1 cellular context compared by ENCODE assay signal in genomic region chr1:28860332-28861073, GRCh38.
TF ChIP-seq lines count a peak whose summit lies in the region.

No MANE protein-coding gene starts in this region.

TF ChIP-seq in HEK293, 187 proteins besides CTCF, POLR2A, EP300 and RAD21 (continued from another document and continues in another):
- TF ChIP-seq INSM2 (tag by site-specific recombination; IDR thresholded peaks at IDR 0.05) (peak; percentile 79; the same call in 1 of the 2 replicates), ZNF433 (tag by site-specific recombination; IDR thresholded peaks at IDR 0.05; ENCODE audit: low read depth) (no peak), ZBTB49 (tag by site-specific recombination; IDR thresholded peaks at IDR 0.05; ENCODE audit: low read depth) (no peak), GLI4 (tag by site-specific recombination; IDR thresholded peaks at IDR 0.05) (no peak), ZNF398 (tag by site-specific recombination; IDR thresholded peaks at IDR 0.05) (no peak), ZNF335 (tag by site-specific recombination; conservative IDR thresholded peaks at IDR 0.05) (0 out of 2 replicates have a peak, but pooled peaks have one; percentile 2), ZNF610 (tag by site-specific recombination; IDR thresholded peaks at IDR 0.05; ENCODE audit: borderline replicate concordance) (no peak), MZF1 (tag by site-specific recombination; IDR thresholded peaks at IDR 0.05; ENCODE audit: borderline replicate concordance) (peak; percentile 83), HIC1 (tag by site-specific recombination; IDR thresholded peaks at IDR 0.05) (peak; percentile 82), ZNF530 (tag by site-specific recombination; IDR thresholded peaks at IDR 0.05; ENCODE audit: low read depth) (no peak), ZNF138 (tag by site-specific recombination; IDR thresholded peaks at IDR 0.05; ENCODE audit: borderline replicate concordance) (no peak), REPIN1 (tag by site-specific recombination; IDR thresholded peaks at IDR 0.05; ENCODE audit: low read depth) (no peak), SETDB1 (IDR thresholded peaks at IDR 0.05; ENCODE audit: insufficient read length, low read length) (peak; percentile 43), ZNF76 (tag by site-specific recombination; IDR thresholded peaks at IDR 0.05; ENCODE audit: borderline replicate concordance, low read depth) (peak; percentile 47; the same call in 1 of the 2 replicates), ZNF585B (tag by site-specific recombination; IDR thresholded peaks at IDR 0.05) (peak; percentile 61), ZFP41 (tag by site-specific recombination; IDR thresholded peaks at IDR 0.05; ENCODE audit: borderline replicate concordance) (no peak), ZNF518A (tag by site-specific recombination; conservative IDR thresholded peaks at IDR 0.05; ENCODE audit: low read depth) (no peak), ZNF660 (tag by site-specific recombination; IDR thresholded peaks at IDR 0.05) (no peak), ZNF350 (tag by site-specific recombination; IDR thresholded peaks at IDR 0.05) (no peak), ZNF121 (tag by site-specific recombination; IDR thresholded peaks at IDR 0.05) (no peak; the same call in 1 of the 2 replicates), PRDM10 (tag by site-specific recombination; IDR thresholded peaks at IDR 0.05) (peak; percentile 30; the same call in 1 of the 2 replicates), ZNF112 (tag by site-specific recombination; IDR thresholded peaks at IDR 0.05) (no peak), ZNF658 (tag by site-specific recombination; IDR thresholded peaks at IDR 0.05) (no peak), ZNF677 (tag by site-specific recombination; IDR thresholded peaks at IDR 0.05) (no peak), ZNF248 (tag by site-specific recombination; IDR thresholded peaks at IDR 0.05) (no peak), ZFP37 (tag by site-specific recombination; IDR thresholded peaks at IDR 0.05) (peak; percentile 32; the same call in 1 of the 2 replicates), ZNF26 (tag by site-specific recombination; IDR thresholded peaks at IDR 0.05) (no peak), MEIS1 (CRISPR knock-in tag; IDR thresholded peaks at IDR 0.05; ENCODE audit: borderline replicate concordance) (no peak), ZBTB17 (tag by site-specific recombination; IDR thresholded peaks at IDR 0.05) (no peak), HOXA7 (CRISPR knock-in tag; IDR thresholded peaks at IDR 0.05; ENCODE audit: borderline replicate concordance) (no peak), ZNF157 (tag by site-specific recombination; IDR thresholded peaks at IDR 0.05) (no peak), ZNF600 (tag by site-specific recombination; IDR thresholded peaks at IDR 0.05) (peak; percentile 99), ZNF785 (tag by site-specific recombination; IDR thresholded peaks at IDR 0.05) (no peak), ZNF140 (tag by site-specific recombination; IDR thresholded peaks at IDR 0.05) (no peak), ZBTB44 (tag by site-specific recombination; IDR thresholded peaks at IDR 0.05) (no peak), GLI2 (tag by site-specific recombination; IDR thresholded peaks at IDR 0.05; ENCODE audit: borderline replicate concordance, low read depth) (peak; percentile 5; the same call in 1 of the 2 replicates), ZNF174 (tag by site-specific recombination; IDR thresholded peaks at IDR 0.05) (no peak), ZBTB21 (tag by site-specific recombination; IDR thresholded peaks at IDR 0.05) (no peak), ZBTB48 (tag by site-specific recombination; IDR thresholded peaks at IDR 0.05) (peak; percentile 16; the same call in 1 of the 2 replicates), ZNF133 (tag by site-specific recombination; IDR thresholded peaks at IDR 0.05) (no peak), ZSCAN30 (tag by site-specific recombination; IDR thresholded peaks at IDR 0.05) (peak; percentile 2; the same call in 1 of the 2 replicates), ZNF560 (tag by site-specific recombination; IDR thresholded peaks at IDR 0.05; ENCODE audit: borderline replicate concordance) (no peak), ZNF37A (tag by site-specific recombination; IDR thresholded peaks at IDR 0.05) (no peak)
